8 cellular contexts compared by ENCODE assay signal in genomic region chr20:10433014-10433622, GRCh38. TPM values are rescaled to one million over a fixed set of nuclear protein-coding genes. Genes with fewer than 3 reads are reported as not detected.
DNase-seq lines count a peak whose midpoint lies in the region; ATAC-seq and TF ChIP-seq lines count a peak whose summit lies in the region.

No MANE protein-coding gene starts in this region.

- peak overlapping the region; percentile 88 to 98 for H3K4me3 ChIP-seq in duodenal mucosa (ENCODE audit: low read depth in 1 of 2, low read length in 2 of 2)

- POLR2A ChIA-PET in naive thymus-derived CD8-positive, alpha-beta T cell (lab: Charles Lee), result interaction anchor here (1.6 to 3.0 kb wide), 2 partner anchors 8 to 398 kb away, joined by 5 to 9 read pairs; partner anchors contain the start of gene ANKEF1

- peak overlapping the region; percentile 90 for H3K4me3 Mint-ChIP-seq in Calu3 (ENCODE audit: low read depth, unreplicated experiment)
- H3K4me3 Mint-ChIP-seq in naive thymus-derived CD8-positive, alpha-beta T cell, result peak overlapping the region; percentile 89 to 96 (median 94)

- intact Hi-C loops in Calu3 (cut with micrococcal nuclease; ENCODE audit: unreplicated experiment), result no loop called here
- intact Hi-C loops in posterior vena cava (cut with DNase I), result no loop called here

- H3K36me3 Mint-ChIP-seq in Calu3 (ENCODE audit: insufficient read depth, unreplicated experiment), result peaks cover 39% of the 10 kb centered on the region
- H3K36me3 Mint-ChIP-seq in naive thymus-derived CD8-positive, alpha-beta T cell, result peaks cover 0 to 5% (median 0%) of the 10 kb centered on the region in 3 donors

- TF ChIP-seq CTCF in Calu3 (IDR thresholded peaks at IDR 0.05; ENCODE audit: unreplicated experiment), result no peak

- CTCF ChIA-PET in Calu3 (lab: Charles Lee), result interaction anchor here (0.6 to 1.8 kb wide), 2 partner anchors 80 to 455 kb away, joined by 4 to 5 read pairs; no protein-coding TSS in a partner anchor

- H3K36me3 ChIP-seq in duodenal mucosa (ENCODE audit: control insufficient read depth in 1 of 2, insufficient read depth in 2 of 2, low read length in 2 of 2), result no peaks in the 10 kb centered on the region

- no peaks in the 10 kb centered on the region for H3K27me3 ChIP-seq in duodenal mucosa (ENCODE audit: control insufficient read depth in 1 of 2, insufficient read depth in 2 of 2, low read length in 2 of 2)

- no peak for ATAC-seq in naive thymus-derived CD8-positive, alpha-beta T cell
- ATAC-seq in GM18867 (IDR thresholded peaks at IDR 0.05; ENCODE audit: unreplicated experiment) (no peak), HG03378 (IDR thresholded peaks at IDR 0.05; ENCODE audit: unreplicated experiment) (no peak), GM21717 (IDR thresholded peaks at IDR 0.05; ENCODE audit: unreplicated experiment) (no peak)

- no TSS peak for BruUV-seq in Calu3 (replicated peaks; lab: Mats Ljungman, UMichigan)

- H3K9me3 ChIP-seq in duodenal mucosa (ENCODE audit: control insufficient read depth in 1 of 2, low read length in 2 of 2), result no peaks in the 10 kb centered on the region

- peaks cover 41% of the 10 kb centered on the region for H3K4me1 Mint-ChIP-seq in Calu3 (ENCODE audit: low read depth, unreplicated experiment)
- H3K4me1 Mint-ChIP-seq in naive thymus-derived CD8-positive, alpha-beta T cell, result peaks cover 36 to 61% (median 53%) of the 10 kb centered on the region in 4 donors

- H3K4me1 ChIP-seq in duodenal mucosa (ENCODE audit: control insufficient read depth in 1 of 2, insufficient read depth in 2 of 2, low read length in 2 of 2), result peaks cover 31 to 35% of the 10 kb centered on the region in 2 donors

- H3K27ac Mint-ChIP-seq in Calu3 (ENCODE audit: unreplicated experiment), result peak overlapping the region; percentile 88
- H3K27ac Mint-ChIP-seq in naive thymus-derived CD8-positive, alpha-beta T cell, result peak overlapping the region; percentile 91 to 98 (median 96)

- peak overlapping the region; percentile 93 to 97 for H3K9ac ChIP-seq in duodenal mucosa (ENCODE audit: low read depth in 1 of 2, low read length in 2 of 2)

- peak overlapping the region; percentile 89 for H3K27ac ChIP-seq in duodenal mucosa (ENCODE audit: low read depth, low read length)

- H3K27me3 Mint-ChIP-seq in Calu3 (ENCODE audit: unreplicated experiment), result no peaks in the 10 kb centered on the region
- H3K27me3 Mint-ChIP-seq in naive thymus-derived CD8-positive, alpha-beta T cell, result no peaks in the 10 kb centered on the region

- no peaks in the 10 kb centered on the region for H3K9me3 Mint-ChIP-seq in Calu3 (ENCODE audit: low read depth, unreplicated experiment)
- peaks cover 0 to 2% (median 0%) of the 10 kb centered on the region in 9 donors for H3K9me3 Mint-ChIP-seq in naive thymus-derived CD8-positive, alpha-beta T cell

- DNase-seq in Calu3 (no peak), NCI-H526 treated with DMSO at 0.1 percent for 48 hours (lab: John Stamatoyannopoulos, UW) (peak; percentile 43), posterior vena cava (ENCODE audit: low spot score) (no peak)
- DNase-seq in naive thymus-derived CD8-positive, alpha-beta T cell, result no peak

RNA-seq across cellular contexts. Expression of gene MKKS, which starts 0.9 kb away (rescaled TPM):
- 11.6 and 12.1 TPM in 2 replicates for total RNA-seq in Calu3 (2022)
- total RNA-seq in naive thymus-derived CD8-positive, alpha-beta T cell, result 10 to 100 TPM; 13.9 to 16.0 TPM
- polyA plus RNA-seq in naive thymus-derived CD8-positive, alpha-beta T cell, result 10 to 100 TPM; 26.1 to 37.4 (median 32.2) TPM
- total RNA-seq in posterior vena cava, result 10 to 100 TPM; 16.1 to 16.9 TPM

RNA-seq across cellular contexts. Expression of gene SLX4IP, which starts 2.0 kb away (rescaled TPM):
- total RNA-seq in Calu3 (2022) (5.4 and 6.4 TPM in 2 replicates), posterior vena cava (1 to 10 TPM; 1.8 to 3.3 TPM)
- total RNA-seq in naive thymus-derived CD8-positive, alpha-beta T cell, result 1 to 10 TPM; 6.1 to 6.3 TPM
- polyA plus RNA-seq in naive thymus-derived CD8-positive, alpha-beta T cell, result 1 to 10 TPM; 1.5 to 2.5 (median 1.6) TPM
